ENCODE assay signal across 8 cellular contexts in the genomic region with DNA sequence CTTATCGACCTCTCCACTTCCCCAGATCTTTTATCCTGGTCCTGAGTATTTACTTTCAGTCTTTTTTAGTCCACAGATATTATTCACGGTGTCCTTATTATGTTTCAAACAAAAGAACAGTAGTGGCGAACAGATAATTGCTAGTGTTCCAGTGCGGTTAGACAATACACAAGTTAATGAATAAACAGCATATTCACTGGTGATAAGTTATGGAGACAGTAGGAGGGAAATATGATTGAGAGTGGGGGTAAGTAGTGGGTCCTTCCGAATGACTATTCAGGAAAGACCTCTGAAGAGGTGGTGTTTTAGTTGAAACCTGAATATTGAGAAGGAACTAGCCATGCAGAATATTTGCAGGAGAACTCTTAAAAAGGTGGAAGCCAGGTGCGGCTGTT. TPM values are rescaled to one million over a fixed set of nuclear protein-coding genes. Genes with fewer than 3 reads are reported as not detected.
DNase-seq lines count a peak whose midpoint lies in the region; ATAC-seq and TF ChIP-seq lines count a peak whose summit lies in the region.

No MANE protein-coding gene starts in this region.

- H3K36me3 Mint-ChIP-seq in activated T-cell treated with anti-CD3 and anti-CD28 coated beads, Interleukin-2, amount 50 U/mL, for 24 hours (ENCODE audit: low read depth) = peaks cover 13% of the 10 kb centered on the region

- no peak for ATAC-seq in HG03025 (IDR thresholded peaks at IDR 0.05; ENCODE audit: low FRiP score, unreplicated experiment)

- H3K9me3 Mint-ChIP-seq in activated T-cell treated with anti-CD3 and anti-CD28 coated beads, Interleukin-2, amount 50 U/mL, for 24 hours = no peaks in the 10 kb centered on the region

- H3K4me1 ChIP-seq in prostate gland (replicated peaks) = peaks cover 3% of the 10 kb centered on the region

- H3K27me3 Mint-ChIP-seq in activated T-cell treated with anti-CD3 and anti-CD28 coated beads, Interleukin-2, amount 50 U/mL, for 24 hours = no peaks in the 10 kb centered on the region

- no peaks in the 10 kb centered on the region for H3K36me3 ChIP-seq in prostate gland

- H3K27me3 ChIP-seq in prostate gland (replicated peaks; ENCODE audit: insufficient read depth) = no peaks in the 10 kb centered on the region

- H3K9me3 ChIP-seq in prostate gland = no peaks in the 10 kb centered on the region

- no peak for TF ChIP-seq POLR2A in prostate gland (IDR thresholded peaks at IDR 0.05)

- TF ChIP-seq CTCF in epithelial cell of esophagus (IDR thresholded peaks at IDR 0.05; ENCODE audit: insufficient read depth, low read depth, low read length, missing control alignments) (no peak), prostate gland (IDR thresholded peaks at IDR 0.05) (no peak)

- no peak for DNase-seq in activated T-cell treated with anti-CD3 and anti-CD28 coated beads, Interleukin-2, amount 50 U/mL, for 24 hours
- DNase-seq in activated T-cell treated with anti-CD3 and anti-CD28 coated beads for 4 hours (no peak), NCI-H774 (lab: John Stamatoyannopoulos, UW) (peak; percentile 6), epithelial cell of esophagus (ENCODE audit: low read depth) (no peak), prostate gland (ENCODE audit: low spot score) (no peak), NCI-H524 treated with DMSO at 0.1 percent for 48 hours (lab: John Stamatoyannopoulos, UW) (no peak)
- no peak for DNase-seq in stimulated activated CD4-positive, alpha-beta T cell treated with anti-CD3 and anti-CD28 coated beads, Interleukin-2, amount 100 ng/mL, for 48 hours

- 6% methylated on average over 6 of the region's 6 CpGs for WGBS in prostate gland

- H3K27ac ChIP-seq in prostate gland = peak overlapping the region in 1 of 2 donors; percentile 80

- H3K4me3 ChIP-seq in epithelial cell of esophagus (ENCODE audit: low read length) (peak overlapping the region; percentile 68), prostate gland (peak overlapping the region; percentile 91 to 100)

- peak overlapping the region; percentile 87 for H3K4me3 Mint-ChIP-seq in activated T-cell treated with anti-CD3 and anti-CD28 coated beads, Interleukin-2, amount 50 U/mL, for 24 hours

- H3K4me1 Mint-ChIP-seq in activated T-cell treated with anti-CD3 and anti-CD28 coated beads, Interleukin-2, amount 50 U/mL, for 24 hours (ENCODE audit: low read depth) = peaks cover 44% of the 10 kb centered on the region

- H3K27ac Mint-ChIP-seq in activated T-cell treated with anti-CD3 and anti-CD28 coated beads, Interleukin-2, amount 50 U/mL, for 24 hours = peak overlapping the region; percentile 99

- intact Hi-C loops in prostate gland (cut with DNase I) = no loop called here

RNA-seq across cellular contexts. Expression of a gene that starts 0.7 kb away (rescaled TPM):
- 10 to 100 TPM; 12.1 to 22.6 TPM for total RNA-seq in prostate gland
